ENCODE assay signal across 38 cellular contexts in genomic region chr5:169273881-169274280, GRCh38. TPM values are rescaled to one million over a fixed set of nuclear protein-coding genes. Genes with fewer than 3 reads are reported as not detected.
"Had no signal": no experiment of that assay in that cellular context is flagged by ENCODE, and none has a peak within 500 bp of the region (broad histone marks: within the 10 kb centered on the region; RNA-seq: fewer than 3 reads in every experiment).

No MANE protein-coding gene starts in this region.

- H3K4me3 Mint-ChIP-seq: activated naive CD4-positive, alpha-beta T cell treated with anti-CD3 and anti-CD28 coated beads for 36 hours; activated naive CD4-positive, alpha-beta T cell treated with anti-CD3 and anti-CD28 coated beads, Interleukin-2, amount 10 ng/mL, durations not matched to agents 7 days and 5 days; activated naive CD4-positive, alpha-beta T cell treated with anti-CD3 and anti-CD28 coated beads, Interleukin-2, amount 50 U/mL, for 24 hours; activated naive CD8-positive, alpha-beta T cell; activated naive CD8-positive, alpha-beta T cell treated with anti-CD3 and anti-CD28 coated beads for 36 hours; activated naive CD8-positive, alpha-beta T cell treated with anti-CD3 and anti-CD28 coated beads, Interleukin-2, amount 10 ng/mL, durations not matched to agents 7 days and 5 days; activated naive CD8-positive, alpha-beta T cell treated with anti-CD3 and anti-CD28 coated beads, Interleukin-2, amount 50 U/mL, for 24 hours; activated T-cell treated with anti-CD3 and anti-CD28 coated beads, Interleukin-2, amount 50 U/mL, for 24 hours; activated T-cell treated with anti-CD3 and anti-CD28 coated beads, Interleukin-2, amount 50 U/mL, for 4 hours; activated T-cell treated with anti-CD3 and anti-CD28 coated beads, Interleukin-2, amount 50 U/mL, for 72 hours; activated T-helper 1 cell treated with anti-CD3 and anti-CD28 coated beads, Interleukin-12 subunit alpha, Interleukin-12 subunit beta, Interleukin-2, Interleukin-4 antibody, amounts not matched to agents 30 ng/mL and 10 ng/mL and 1 ng/mL, durations not matched to agents 14 hours and 24 hours and 36 hours; activated T-helper 17 cell treated with anti-CD3 and anti-CD28 coated beads, Interleukin-2, amount 50 U/mL, for 72 hours; central memory CD8-positive, alpha-beta T cell had no signal

- H3K27me3 Mint-ChIP-seq: activated naive CD4-positive, alpha-beta T cell treated with anti-CD3 and anti-CD28 coated beads, Interleukin-2, amount 10 ng/mL, durations not matched to agents 7 days and 5 days; activated naive CD4-positive, alpha-beta T cell treated with anti-CD3 and anti-CD28 coated beads, Interleukin-2, amount 50 U/mL, for 24 hours; activated naive CD8-positive, alpha-beta T cell; activated naive CD8-positive, alpha-beta T cell treated with anti-CD3 and anti-CD28 coated beads for 36 hours; activated naive CD8-positive, alpha-beta T cell treated with anti-CD3 and anti-CD28 coated beads, Interleukin-2, amount 50 U/mL, for 24 hours; activated T-cell treated with anti-CD3 and anti-CD28 coated beads, Interleukin-2, amount 50 U/mL, for 24 hours; activated T-helper 17 cell treated with anti-CD3 and anti-CD28 coated beads, Interleukin-2, amount 50 U/mL, for 72 hours; central memory CD8-positive, alpha-beta T cell had no signal

- H3K9me3 ChIP-seq: adrenal gland, ascending aorta, body of pancreas, breast epithelium had no signal

- H3K36me3 Mint-ChIP-seq: activated naive CD4-positive, alpha-beta T cell treated with anti-CD3 and anti-CD28 coated beads, Interleukin-2, amount 10 ng/mL, durations not matched to agents 7 days and 5 days; activated naive CD4-positive, alpha-beta T cell treated with anti-CD3 and anti-CD28 coated beads, Interleukin-2, amount 50 U/mL, for 24 hours; activated naive CD4-positive, alpha-beta T cell treated with anti-CD3 and anti-CD28 coated beads, Interleukin-2, amount 50 U/mL, for 72 hours; activated naive CD8-positive, alpha-beta T cell; activated naive CD8-positive, alpha-beta T cell treated with anti-CD3 and anti-CD28 coated beads for 36 hours; activated naive CD8-positive, alpha-beta T cell treated with anti-CD3 and anti-CD28 coated beads, Interleukin-2, amount 10 ng/mL, durations not matched to agents 7 days and 5 days; brain had no signal

- H3K4me3 ChIP-seq: adrenal gland, ascending aorta, body of pancreas, breast epithelium, cardiac muscle cell had no signal

- H3K9me3 Mint-ChIP-seq: activated naive CD4-positive, alpha-beta T cell treated with anti-CD3 and anti-CD28 coated beads for 36 hours; activated naive CD4-positive, alpha-beta T cell treated with anti-CD3 and anti-CD28 coated beads, Interleukin-2, amount 10 ng/mL, durations not matched to agents 7 days and 5 days; activated naive CD4-positive, alpha-beta T cell treated with anti-CD3 and anti-CD28 coated beads, Interleukin-2, amount 50 U/mL, for 24 hours; activated naive CD4-positive, alpha-beta T cell treated with anti-CD3 and anti-CD28 coated beads, Interleukin-2, amount 50 U/mL, for 72 hours; activated naive CD8-positive, alpha-beta T cell treated with anti-CD3 and anti-CD28 coated beads for 36 hours; activated naive CD8-positive, alpha-beta T cell treated with anti-CD3 and anti-CD28 coated beads, Interleukin-2, amount 10 ng/mL, durations not matched to agents 7 days and 5 days; activated naive CD8-positive, alpha-beta T cell treated with anti-CD3 and anti-CD28 coated beads, Interleukin-2, amount 50 U/mL, for 24 hours; activated T-cell treated with anti-CD3 and anti-CD28 coated beads, Interleukin-2, amount 50 U/mL, for 24 hours; activated T-cell treated with anti-CD3 and anti-CD28 coated beads, Interleukin-2, amount 50 U/mL, for 4 hours; activated T-cell treated with anti-CD3 and anti-CD28 coated beads, Interleukin-2, amount 50 U/mL, for 72 hours; activated T-helper 1 cell treated with anti-CD3 and anti-CD28 coated beads, Interleukin-12 subunit alpha, Interleukin-12 subunit beta, Interleukin-2, Interleukin-4 antibody, amounts not matched to agents 30 ng/mL and 10 ng/mL and 1 ng/mL, durations not matched to agents 14 hours and 24 hours and 36 hours; activated T-helper 17 cell treated with anti-CD3 and anti-CD28 coated beads, Interleukin-2, amount 50 U/mL, for 72 hours; activated T-helper 2 cell treated with anti-CD3 and anti-CD28 coated beads, Interferon-gamma antibody, Interleukin-2, Interleukin-4, amounts not matched to agents 10 μg/mL and 5 μg/mL and 100 μg/mL, durations not matched to agents 14 hours and 24 hours and 36 hours; central memory CD8-positive, alpha-beta T cell had no signal

- H3K4me1 Mint-ChIP-seq: activated naive CD4-positive, alpha-beta T cell treated with anti-CD3 and anti-CD28 coated beads, Interleukin-2, amount 10 ng/mL, durations not matched to agents 7 days and 5 days; activated naive CD4-positive, alpha-beta T cell treated with anti-CD3 and anti-CD28 coated beads, Interleukin-2, amount 50 U/mL, for 24 hours; activated naive CD8-positive, alpha-beta T cell treated with anti-CD3 and anti-CD28 coated beads for 36 hours; activated naive CD8-positive, alpha-beta T cell treated with anti-CD3 and anti-CD28 coated beads, Interleukin-2, amount 10 ng/mL, durations not matched to agents 7 days and 5 days; activated naive CD8-positive, alpha-beta T cell treated with anti-CD3 and anti-CD28 coated beads, Interleukin-2, amount 50 U/mL, for 24 hours; activated T-helper 17 cell treated with anti-CD3 and anti-CD28 coated beads, Interleukin-2, amount 50 U/mL, for 72 hours; central memory CD8-positive, alpha-beta T cell had no signal

- H3K36me3 ChIP-seq: adrenal gland, ascending aorta, brain microvascular endothelial cell, breast epithelium, cardiac muscle cell had no signal

- H3K27ac ChIP-seq: adrenal gland, ascending aorta, body of pancreas, brain microvascular endothelial cell, breast epithelium, cardiac muscle cell had no signal

- DNase-seq: activated effector memory CD4-positive, alpha-beta T cell treated with anti-CD3 and anti-CD28 coated beads, Interleukin-2, amount 50 U/mL, for 16 hours; activated effector memory CD4-positive, alpha-beta T cell treated with Interleukin-2 at 50 U/mL for 16 hours; activated gamma-delta T cell; activated gamma-delta T cell treated with Interleukin-2 at 50 U/mL for 16 hours; activated naive CD4-positive, alpha-beta T cell; activated naive CD4-positive, alpha-beta T cell treated with anti-CD3 and anti-CD28 coated beads for 36 hours; activated naive CD4-positive, alpha-beta T cell treated with anti-CD3 and anti-CD28 coated beads, Interleukin-2, amount 10 ng/mL, durations not matched to agents 7 days and 5 days; activated naive CD4-positive, alpha-beta T cell treated with anti-CD3 and anti-CD28 coated beads, Interleukin-2, amount 50 U/mL, for 16 hours; activated naive CD4-positive, alpha-beta T cell treated with Interleukin-2 at 50 U/mL for 16 hours; activated naive CD8-positive, alpha-beta T cell treated with anti-CD3 and anti-CD28 coated beads for 36 hours; activated naive CD8-positive, alpha-beta T cell treated with anti-CD3 and anti-CD28 coated beads, Interleukin-2, amount 10 ng/mL, durations not matched to agents 7 days and 5 days; activated naive CD8-positive, alpha-beta T cell treated with anti-CD3 and anti-CD28 coated beads, Interleukin-2, amount 50 U/mL, for 24 hours; activated T-cell treated with anti-CD3 and anti-CD28 coated beads, Interleukin-2, amount 50 U/mL, for 1 hour; activated T-cell treated with anti-CD3 and anti-CD28 coated beads, Interleukin-2, amount 50 U/mL, for 24 hours; activated T-cell treated with anti-CD3 and anti-CD28 coated beads, Interleukin-2, amount 50 U/mL, for 4 hours; activated T-cell treated with anti-CD3 and anti-CD28 coated beads, Interleukin-2, amount 50 U/mL, for 48 hours; activated T-cell treated with anti-CD3 and anti-CD28 coated beads, Interleukin-2, amount 50 U/mL, for 72 hours; adrenal gland; amniotic stem cell; amygdala; anterior cingulate cortex; aorta; body of pancreas; brain microvascular endothelial cell; caudate nucleus; central memory CD4-positive, alpha-beta T cell; cerebellar nuclear complex had no signal

- H3K27ac Mint-ChIP-seq: activated naive CD4-positive, alpha-beta T cell treated with anti-CD3 and anti-CD28 coated beads for 36 hours; activated naive CD4-positive, alpha-beta T cell treated with anti-CD3 and anti-CD28 coated beads, Interleukin-2, amount 10 ng/mL, durations not matched to agents 7 days and 5 days; activated naive CD4-positive, alpha-beta T cell treated with anti-CD3 and anti-CD28 coated beads, Interleukin-2, amount 50 U/mL, for 24 hours; activated naive CD4-positive, alpha-beta T cell treated with anti-CD3 and anti-CD28 coated beads, Interleukin-2, amount 50 U/mL, for 72 hours; activated naive CD8-positive, alpha-beta T cell; activated naive CD8-positive, alpha-beta T cell treated with anti-CD3 and anti-CD28 coated beads for 36 hours; activated naive CD8-positive, alpha-beta T cell treated with anti-CD3 and anti-CD28 coated beads, Interleukin-2, amount 10 ng/mL, durations not matched to agents 7 days and 5 days; activated naive CD8-positive, alpha-beta T cell treated with anti-CD3 and anti-CD28 coated beads, Interleukin-2, amount 50 U/mL, for 24 hours; activated T-cell treated with anti-CD3 and anti-CD28 coated beads, Interleukin-2, amount 50 U/mL, for 24 hours; activated T-cell treated with anti-CD3 and anti-CD28 coated beads, Interleukin-2, amount 50 U/mL, for 72 hours; activated T-helper 1 cell treated with anti-CD3 and anti-CD28 coated beads, Interleukin-12 subunit alpha, Interleukin-12 subunit beta, Interleukin-2, Interleukin-4 antibody, amounts not matched to agents 30 ng/mL and 10 ng/mL and 1 ng/mL, durations not matched to agents 14 hours and 24 hours and 36 hours; activated T-helper 17 cell treated with anti-CD3 and anti-CD28 coated beads, Interleukin-2, amount 50 U/mL, for 72 hours; activated T-helper 2 cell treated with anti-CD3 and anti-CD28 coated beads, Interferon-gamma antibody, Interleukin-2, Interleukin-4, amounts not matched to agents 10 μg/mL and 5 μg/mL and 100 μg/mL, durations not matched to agents 14 hours and 24 hours and 36 hours had no signal

- H3K27me3 ChIP-seq: adrenal gland, ascending aorta, body of pancreas, brain microvascular endothelial cell, breast epithelium, cardiac muscle cell had no signal

- H3K4me1 ChIP-seq: adrenal gland, ascending aorta, body of pancreas had no signal

RNA-seq across cellular contexts. Expression of gene SLIT3, which starts 27.1 kb away (rescaled TPM):
- total RNA-seq: activated naive CD8-positive, alpha-beta T cell treated with anti-CD3 and anti-CD28 coated beads, Interleukin-2, amount 10 ng/mL, durations not matched to agents 7 days and 5 days had no signal
